In genomic region chr12:117686911-117687377, GRCh38 we compare ENCODE assay signal across 10 cellular contexts.
DNase-seq lines count a peak whose midpoint lies in the region; ATAC-seq and TF ChIP-seq lines count a peak whose summit lies in the region.
"Had no signal": no experiment of that assay in that cellular context is flagged by ENCODE, and none has a peak within 500 bp of the region (broad histone marks: within the 10 kb centered on the region; RNA-seq: fewer than 3 reads in every experiment).

No MANE protein-coding gene starts in this region.

- in situ Hi-C loops in brain microvascular endothelial cell (cut with HindIII; ENCODE audit: low pct_ligation_motif_present, low sequenced_read_pairs): no loop called here

- H3K4me3 ChIP-seq in HUES48 (ENCODE audit: low read depth, low read length): no peak overlapping the region
- peak overlapping the region; percentile 12 for H3K4me3 ChIP-seq in brain microvascular endothelial cell (ENCODE audit: low read depth, low read length)
- H3K4me3 ChIP-seq: esophagus muscularis mucosa had no signal

- H3K4me1 ChIP-seq in HUES48 (ENCODE audit: control insufficient read depth, insufficient read depth, low read length): peaks cover 20% of the 10 kb centered on the region

- no peak for TF ChIP-seq POLR2A in GM18505 (IDR thresholded peaks at IDR 0.05; ENCODE audit: borderline replicate concordance, extremely low read depth, insufficient read depth, insufficient read length)

- H3K27me3 ChIP-seq in HUES48 (ENCODE audit: control insufficient read depth, insufficient read depth, low read length) (no peaks in the 10 kb centered on the region), brain microvascular endothelial cell (replicated peaks) (no peaks in the 10 kb centered on the region)

- peak; percentile 69 for DNase-seq in AG08396 (ENCODE audit: low spot score)
- DNase-seq in brain microvascular endothelial cell: peak; percentile 34
- peak; percentile 11 for DNase-seq in mucosa of gallbladder (ENCODE audit: low spot score)
- DNase-seq in Ammon's horn (ENCODE audit: low spot score): no peak
- DNase-seq in HEK293T (ENCODE audit: extremely low spot score): no peak
- DNase-seq: DND-41 had no signal

- no peak overlapping the region for H3K9ac ChIP-seq in HUES48 (ENCODE audit: low read depth, low read length)

- POLR2A ChIA-PET in HEK293T (lab: Yijun Ruan, JAX): interaction anchor here (1.7 kb wide), 1 partner anchor 10 kb away, joined by 4 read pairs; no protein-coding TSS in a partner anchor

- H3K27ac ChIP-seq in HUES48 (ENCODE audit: low read depth, low read length) (peak overlapping the region; percentile 53), brain microvascular endothelial cell (no peak overlapping the region)
- H3K27ac ChIP-seq: esophagus muscularis mucosa had no signal

- H3K36me3 ChIP-seq in HUES48 (ENCODE audit: control insufficient read depth, insufficient read depth, low read length) (no peaks in the 10 kb centered on the region), brain microvascular endothelial cell (replicated peaks) (no peaks in the 10 kb centered on the region)
- H3K36me3 ChIP-seq: esophagus muscularis mucosa had no signal

- no peak for TF ChIP-seq CTCF in brain microvascular endothelial cell (IDR thresholded peaks at IDR 0.05; ENCODE audit: low read depth, low read length, missing control alignments)

- H3K9me3 ChIP-seq in HUES48 (ENCODE audit: control insufficient read depth, insufficient read depth, low read length): no peaks in the 10 kb centered on the region
- H3K9me3 ChIP-seq: esophagus muscularis mucosa had no signal

- ATAC-seq in GM18505 (IDR thresholded peaks at IDR 0.05; ENCODE audit: unreplicated experiment) (no peak), GM19395 (IDR thresholded peaks at IDR 0.05; ENCODE audit: unreplicated experiment) (no peak)

- CTCF ChIA-PET in HEK293T (lab: Yijun Ruan, JAX): interaction anchor here (0.5 to 1.7 kb wide), 3 partner anchors 10 to 326 kb away, joined by 3 to 6 read pairs (median 4); partner anchors contain the start of gene NOS1

TF ChIP-seq in HEK293T, 16 proteins besides CTCF, POLR2A, EP300 and RAD21:
- TF ChIP-seq NFRKB (IDR thresholded peaks at IDR 0.05) (no peak), BHLHE40 (IDR thresholded peaks at IDR 0.05; ENCODE audit: borderline replicate concordance) (no peak), ZNF384 (IDR thresholded peaks at IDR 0.05) (no peak), L3MBTL2 (conservative IDR thresholded peaks at IDR 0.05) (no peak), ELF4 (IDR thresholded peaks at IDR 0.05) (no peak), LEF1 (IDR thresholded peaks at IDR 0.05; ENCODE audit: borderline replicate concordance) (no peak), SUZ12 (IDR thresholded peaks at IDR 0.05) (no peak), CTBP1 (IDR thresholded peaks at IDR 0.05; ENCODE audit: borderline replicate concordance) (no peak), PKNOX1 (IDR thresholded peaks at IDR 0.05) (no peak), SP1 (IDR thresholded peaks at IDR 0.05) (no peak), HDGF (IDR thresholded peaks at IDR 0.05; ENCODE audit: borderline replicate concordance) (no peak), TARDBP (IDR thresholded peaks at IDR 0.05) (no peak), FOXK2 (IDR thresholded peaks at IDR 0.05) (no peak), ARNT (IDR thresholded peaks at IDR 0.05) (no peak), FOXM1 (IDR thresholded peaks at IDR 0.05; ENCODE audit: borderline replicate concordance) (no peak), FOXA1 (IDR thresholded peaks at IDR 0.05) (no peak)

Comparison
In these comparisons a context has a peak if more than half of its experiments do, and no peak if none do; other contexts are left out.
1. DNase-seq: peak in AG08396 (single experiment), brain microvascular endothelial cell (single experiment) and mucosa of gallbladder (single experiment); none in Ammon's horn (single experiment) and HEK293T (single experiment).